13 cellular contexts compared by ENCODE assay signal in genomic region chr14:89503458-89503996, GRCh38.
DNase-seq lines count a peak whose midpoint lies in the region; ATAC-seq, FAIRE-seq and TF ChIP-seq lines count a peak whose summit lies in the region.
"Had no signal": no experiment of that assay in that cellular context is flagged by ENCODE, and none has a peak within 500 bp of the region (broad histone marks: within the 10 kb centered on the region; RNA-seq: fewer than 3 reads in every experiment).

No MANE protein-coding gene starts in this region.

- DNase-seq in GM12891 (ENCODE audit: insufficient read length, low spot score) (peak; percentile 49), NOMO-1 (lab: John Stamatoyannopoulos, UW; ENCODE audit: unreplicated experiment in 2 of 2) (peak; percentile 51 to 62), islet precursor cell (peak; percentile 11), DMS153 treated with DMSO at 0.1 percent for 48 hours (lab: John Stamatoyannopoulos, UW; ENCODE audit: unreplicated experiment) (no peak), NCI-H748 (lab: John Stamatoyannopoulos, UW; ENCODE audit: unreplicated experiment) (no peak), AG20443 (ENCODE audit: low spot score) (no peak)
- no peak for DNase-seq in stimulated activated CD4-positive, alpha-beta T cell treated with anti-CD3 and anti-CD28 coated beads, Interleukin-4, amount 100 ng/mL, for 1 hour
- DNase-seq: NCI-H510A, right cardiac atrium, T-helper 2 cell, upper lobe of right lung had no signal

- TF ChIP-seq POLR2A in GM12891 (IDR thresholded peaks at IDR 0.05; ENCODE audit: low read depth, low read length) = no peak

- FAIRE-seq in GM12891 (lab: Jason Lieb, UNC) = no peak
- FAIRE-seq: endothelial cell of umbilical vein had no signal

- peak; percentile 36 for ATAC-seq in HG02610 (IDR thresholded peaks at IDR 0.05; ENCODE audit: unreplicated experiment)

TF ChIP-seq in GM12891, 5 proteins besides CTCF, POLR2A, EP300 and RAD21:
- TF ChIP-seq POU2F2 (IDR thresholded peaks at IDR 0.05; ENCODE audit: low read depth, low read length) (no peak), SPI1 (IDR thresholded peaks at IDR 0.05; ENCODE audit: low read depth, low read length) (peak; percentile 91), PAX5 (IDR thresholded peaks at IDR 0.05; ENCODE audit: insufficient read depth, low read length, severe bottlenecking) (no peak), TAF1 (IDR thresholded peaks at IDR 0.05; ENCODE audit: low read depth, low read length) (no peak), POLR2AphosphoS5 (IDR thresholded peaks at IDR 0.05; ENCODE audit: low read depth, low read length) (no peak)

Comparison
In these comparisons a context has a peak if more than half of its experiments do, and no peak if none do; other contexts are left out.
1. DNase-seq: peak in GM12891 (single experiment), NOMO-1 (2 of 2) and islet precursor cell (single experiment); none in stimulated activated CD4-positive, alpha-beta T cell treated with anti-CD3 and anti-CD28 coated beads, Interleukin-4, amount 100 ng/mL, for 1 hour (single experiment), DMS153 treated with DMSO at 0.1 percent for 48 hours (single experiment), NCI-H748 (single experiment) and AG20443 (single experiment).